In the genomic region with DNA sequence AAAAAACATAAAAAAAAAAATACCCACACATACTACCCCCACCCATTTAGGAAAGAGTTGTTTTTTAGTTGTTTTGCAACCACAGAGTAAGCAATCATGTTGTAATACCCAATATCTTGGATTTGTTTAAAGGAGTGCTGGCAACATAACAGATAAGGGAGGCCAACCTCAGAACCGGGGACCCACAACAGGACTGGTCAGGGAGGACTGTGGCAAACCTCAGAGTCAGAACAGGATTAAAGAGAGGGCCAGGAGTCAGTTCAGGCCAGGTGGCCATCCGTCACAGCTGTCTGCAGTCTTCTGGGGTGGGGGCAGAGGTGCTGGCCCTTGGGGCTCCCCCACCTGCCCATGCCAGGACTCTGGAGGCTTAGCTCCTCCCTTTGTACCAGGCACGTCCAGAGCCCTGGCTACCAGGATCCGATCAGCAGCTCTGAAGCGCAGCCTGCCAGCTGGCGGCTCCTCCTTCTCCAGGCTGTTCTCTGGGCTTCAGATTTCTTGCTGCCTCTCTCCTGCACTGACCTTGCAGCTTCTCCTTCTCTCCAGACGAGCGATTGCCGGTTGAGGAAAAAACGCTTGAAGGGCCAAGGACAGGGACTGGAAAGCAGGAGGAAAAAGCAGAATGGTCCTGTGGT, we compare ENCODE assay signal across 8 cellular contexts. TPM values are rescaled to one million over a fixed set of nuclear protein-coding genes. Genes with fewer than 3 reads are reported as not detected.
A peak's percentile ranks its signal among the peaks of the same experiment; 100 is the strongest.
DNase-seq lines count a peak whose midpoint lies in the region; ATAC-seq and TF ChIP-seq lines count a peak whose summit lies in the region.

No MANE protein-coding gene starts in this region.

- TF ChIP-seq CTCF in psoas muscle (IDR thresholded peaks at IDR 0.05): no peak

- peak in 11 of 14 donors; percentile 18 to 76 (median 51) for DNase-seq in C1 segment of cervical spinal cord (lab: John Stamatoyannopoulos, UW)
- peak in 42 of 58 donors; percentile 9 to 83 (median 52) for DNase-seq in anterior cingulate cortex (lab: John Stamatoyannopoulos, UW)
- peak; percentile 47 to 65 for DNase-seq in hippocampal formation (lab: John Stamatoyannopoulos, UW)
- peak; percentile 91 to 96 for DNase-seq in psoas muscle
- no peak for DNase-seq in NAMALWA (ENCODE audit: low spot score)
- no peak for DNase-seq in T-cell

- H3K4me3 Mint-ChIP-seq in T-cell: no peak overlapping the region

- peaks cover 52 to 55% (median 54%) of the 10 kb centered on the region in 3 donors for H3K4me1 Mint-ChIP-seq in T-cell

- peak overlapping the region; percentile 90 for H3K27ac ChIP-seq in psoas muscle

- WGBS in psoas muscle, 3 donors: 17 to 34% (median 29%) methylated on average over 10 of the region's 10 CpGs

- intact Hi-C loops in psoas muscle (cut with DNase I): no loop called here

- H3K27ac Mint-ChIP-seq in T-cell: no peak overlapping the region

- peaks cover 17% of the 10 kb centered on the region for H3K36me3 Mint-ChIP-seq in T-cell

- H3K4me1 ChIP-seq in psoas muscle: peaks cover 98% of the 10 kb centered on the region

- peak; percentile 79 to 86 (median 83) for ATAC-seq in psoas muscle
- ATAC-seq in GM21423 (IDR thresholded peaks at IDR 0.05; ENCODE audit: unreplicated experiment): no peak
- no peak for ATAC-seq in T-cell (replicated peaks in 1 of 4)
- no peak for ATAC-seq in GM21360 (IDR thresholded peaks at IDR 0.05; ENCODE audit: unreplicated experiment)

- CTCF ChIA-PET in T-cell (lab: Charles Lee): no interaction called here

- peak overlapping the region; percentile 60 for H3K4me3 ChIP-seq in psoas muscle

- POLR2A ChIA-PET in T-cell (lab: Charles Lee): no interaction called here

- H3K36me3 ChIP-seq in psoas muscle (ENCODE audit: insufficient read depth in 1 of 2, low read depth in 1 of 2): peaks cover 0 to 18% of the 10 kb centered on the region in 2 donors

- H3K27me3 Mint-ChIP-seq in T-cell: no peaks in the 10 kb centered on the region

- H3K9me3 Mint-ChIP-seq in T-cell: no peaks in the 10 kb centered on the region

- H3K27me3 ChIP-seq in psoas muscle (ENCODE audit: insufficient read depth in 3 of 3, low read length in 2 of 3): no peaks in the 10 kb centered on the region

- H3K9me3 ChIP-seq in psoas muscle: no peaks in the 10 kb centered on the region

RNA-seq across cellular contexts. Expression of a gene that starts 7.9 kb away (rescaled TPM):
- total RNA-seq in psoas muscle (10 to 100 TPM; 21.0 to 56.8 (median 37.0) TPM), T-cell (10 to 100 TPM; 17.6 to 26.5 (median 23.9) TPM)
- 10 to 100 TPM in 2 of 3 donors, 1 to 10 TPM in 1; 5.8 to 23.4 (median 14.9) TPM for polyA plus RNA-seq in psoas muscle

RNA-seq across cellular contexts. Expression of a gene that starts 50.2 kb away (rescaled TPM):
- 10 to 100 TPM; 12.0 to 60.7 (median 42.1) TPM for total RNA-seq in psoas muscle
- polyA plus RNA-seq in psoas muscle: 10 to 100 TPM; 22.9 to 46.2 (median 28.6) TPM
- 1 to 10 TPM; 3.1 to 6.4 (median 5.4) TPM for total RNA-seq in T-cell

Comparison
In these comparisons a context has a peak if more than half of its experiments do, and no peak if none do; other contexts are left out.
1. DNase-seq: peak in C1 segment of cervical spinal cord (11 of 14), anterior cingulate cortex (42 of 58), hippocampal formation (2 of 2) and psoas muscle (2 of 2); none in NAMALWA (single experiment) and T-cell (0 of 34).
2. ATAC-seq: peak in psoas muscle (4 of 4); none in GM21423 (single experiment), T-cell (0 of 4) and GM21360 (single experiment).